8 cellular contexts compared by ENCODE assay signal in the genomic region with DNA sequence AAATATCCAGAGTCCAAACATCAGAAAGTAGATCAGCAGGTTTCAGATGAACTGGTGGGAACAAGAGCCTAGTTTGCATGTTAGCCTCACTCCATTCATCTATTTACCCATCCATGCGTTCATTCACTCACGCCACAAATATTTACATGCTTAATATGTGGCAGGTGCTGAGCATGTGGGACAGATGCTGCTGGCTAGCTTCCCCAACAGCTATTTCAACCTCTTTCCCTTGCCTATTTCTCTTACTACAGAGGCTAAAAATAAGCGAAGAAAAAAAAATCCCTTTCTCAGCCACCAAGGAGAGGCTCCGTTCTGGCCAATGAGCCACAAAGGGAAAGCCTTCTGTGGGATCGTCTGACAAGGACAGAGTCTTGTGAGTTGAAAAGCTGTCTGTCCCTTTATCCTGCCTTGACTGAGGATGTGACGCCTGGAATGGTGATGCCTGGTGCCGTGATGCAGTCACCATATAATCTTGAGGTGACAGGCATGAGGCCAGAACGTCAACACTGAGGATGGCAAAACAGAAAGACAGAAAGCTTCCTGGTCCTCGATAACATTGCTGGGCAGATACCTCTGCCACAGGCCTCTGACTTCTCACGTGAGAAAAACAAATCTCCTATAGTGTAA.
DNase-seq lines count a peak whose midpoint lies in the region; ATAC-seq and TF ChIP-seq lines count a peak whose summit lies in the region.

No MANE protein-coding gene starts in this region.

- no peaks in the 10 kb centered on the region for H3K9me3 ChIP-seq in gastroesophageal sphincter

- no peak overlapping the region for H3K27ac ChIP-seq in gastroesophageal sphincter

- ATAC-seq in GM19438 (IDR thresholded peaks at IDR 0.05; ENCODE audit: low read depth, unreplicated experiment) = peak; percentile 75
- ATAC-seq in HG03196 (IDR thresholded peaks at IDR 0.05; ENCODE audit: unreplicated experiment) = peak; percentile 79
- no peak for ATAC-seq in gastroesophageal sphincter

- no peak for TF ChIP-seq EP300 in gastroesophageal sphincter (IDR thresholded peaks at IDR 0.05)

- H3K27me3 ChIP-seq in gastroesophageal sphincter = no peaks in the 10 kb centered on the region

- peaks cover 0 to 48% of the 10 kb centered on the region in 2 donors for H3K36me3 ChIP-seq in gastroesophageal sphincter

- no peak for TF ChIP-seq POLR2A in gastroesophageal sphincter (IDR thresholded peaks at IDR 0.05)

- H3K4me3 ChIP-seq in gastroesophageal sphincter = no peak overlapping the region

- peak; percentile 70 for DNase-seq in COR-L47 (lab: John Stamatoyannopoulos, UW)
- peak; percentile 57 to 78 for DNase-seq in SHP77 (lab: John Stamatoyannopoulos, UW)
- DNase-seq in HK-2 (ENCODE audit: unreplicated experiment) = no peak
- DNase-seq in globus pallidus (ENCODE audit: low spot score) = no peak
- no peak for DNase-seq in SKM-1 (lab: John Stamatoyannopoulos, UW; ENCODE audit: unreplicated experiment)

- no peaks in the 10 kb centered on the region for H3K4me1 ChIP-seq in gastroesophageal sphincter

- WGBS in gastroesophageal sphincter (ENCODE audit: low coverage in 1 of 2), 2 donors = 68% methylated on average over 3 of the region's 10 CpGs; no CpG with 5 or more reads in 1 of the 2 donors

- TF ChIP-seq CTCF in gastroesophageal sphincter (IDR thresholded peaks at IDR 0.05) = no peak

Comparison
In these comparisons a context has a peak if more than half of its experiments do, and no peak if none do; other contexts are left out.
1. DNase-seq: peak in COR-L47 (single experiment) and SHP77 (2 of 2); none in HK-2 (single experiment), globus pallidus (single experiment) and SKM-1 (single experiment).